9 cellular contexts compared by ENCODE assay signal in the genomic region with DNA sequence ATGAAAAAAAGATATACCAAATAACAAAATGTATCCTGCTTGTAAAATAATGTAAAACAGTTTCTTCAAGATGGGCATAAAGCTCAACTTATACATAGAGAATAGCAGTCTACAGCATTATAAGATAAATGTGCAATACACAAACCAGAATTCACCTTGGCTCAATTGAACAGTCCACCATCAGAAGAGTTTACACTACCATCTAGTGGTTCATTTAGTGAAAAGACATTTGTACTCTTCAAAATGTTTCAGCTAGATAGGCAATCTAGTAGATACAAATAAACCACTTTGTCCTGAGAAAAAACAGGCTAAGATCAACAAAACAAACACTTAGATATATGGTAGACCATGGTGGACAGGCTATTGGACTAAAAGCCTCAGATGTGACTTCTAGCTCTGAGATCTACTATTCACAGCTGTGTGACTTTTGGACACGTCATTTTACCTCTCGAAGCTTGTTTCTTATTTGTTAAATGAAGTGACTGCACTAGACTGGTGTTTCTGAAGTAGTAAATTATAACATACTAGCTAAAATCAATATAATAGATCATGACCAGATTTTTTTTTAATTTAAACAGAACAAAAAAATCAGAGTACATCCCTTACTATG. TPM values are rescaled to one million over a fixed set of nuclear protein-coding genes. Genes with fewer than 3 reads are reported as not detected.
A peak's percentile ranks its signal among the peaks of the same experiment; 100 is the strongest.
DNase-seq lines count a peak whose midpoint lies in the region; ATAC-seq and TF ChIP-seq lines count a peak whose summit lies in the region.
"Had no signal": no experiment of that assay in that cellular context is flagged by ENCODE, and none has a peak within 500 bp of the region (broad histone marks: within the 10 kb centered on the region; RNA-seq: fewer than 3 reads in every experiment).

No MANE protein-coding gene starts in this region.

- H3K27me3 ChIP-seq in SK-N-SH (ENCODE audit: insufficient read depth) (no peaks in the 10 kb centered on the region; the same call in 1 of the 2 replicates), gastrocnemius medialis (no peaks in the 10 kb centered on the region), H7 (ENCODE audit: control insufficient read depth, insufficient read depth, low read length) (no peaks in the 10 kb centered on the region)

- H3K79me2 ChIP-seq in SK-N-SH (ENCODE audit: insufficient read depth): no peaks in the 10 kb centered on the region

- no peak overlapping the region for H3K27ac ChIP-seq in SK-N-SH (ENCODE audit: low read depth in 2 of 2, low read length in 1 of 2)
- no peak overlapping the region for H3K27ac ChIP-seq in gastrocnemius medialis
- H3K27ac ChIP-seq: neutrophil had no signal

- H3K4me2 ChIP-seq in SK-N-SH: no peak overlapping the region

- no peak for TF ChIP-seq EP300 in SK-N-SH (IDR thresholded peaks at IDR 0.05; ENCODE audit: borderline replicate concordance in 1 of 2, low read depth in 1 of 2, low read length in 1 of 2)

- TF ChIP-seq POLR2A in gastrocnemius medialis (IDR thresholded peaks at IDR 0.05): no peak

- no peak overlapping the region for H3K4me3 ChIP-seq in SK-N-SH (ENCODE audit: low read depth in 2 of 2, low read length in 1 of 2)
- no peak overlapping the region for H3K4me3 ChIP-seq in gastrocnemius medialis
- no peak overlapping the region for H3K4me3 ChIP-seq in H7 (ENCODE audit: insufficient read depth, low read depth, low read length)

- H3K9me3 ChIP-seq in SK-N-SH (no peaks in the 10 kb centered on the region), gastrocnemius medialis (no peaks in the 10 kb centered on the region)
- H3K9me3 ChIP-seq: neutrophil had no signal

- no peaks in the 10 kb centered on the region for H3F3A ChIP-seq in SK-N-SH (replicated peaks; ENCODE audit: insufficient read depth)

- ATAC-seq in gastrocnemius medialis (peak; percentile 54 to 62), GM18861 (IDR thresholded peaks at IDR 0.05; ENCODE audit: unreplicated experiment) (no peak)

- H2AFZ ChIP-seq in SK-N-SH (ENCODE audit: low read depth): no peak overlapping the region

- POLR2A ChIA-PET in SK-N-SH (lab: Yijun Ruan, JAX): no interaction called here

- CTCF ChIA-PET in SK-N-SH (lab: Yijun Ruan, JAX): interaction anchor here (0.6 to 4.8 kb wide), 38 partner anchors 9 to 1120 kb away, joined by 3 to 61 read pairs (median 4); a partner anchor contains a TSS

- in situ Hi-C loops in gastrocnemius medialis (cut with MboI; ENCODE audit: low sequenced_read_pairs in 4 of 4): loop anchor here (5.0 to 25.0 kb wide), 7 partner anchors 109 to 419 kb away; a partner anchor contains a TSS

- peak; percentile 11 for DNase-seq in Daoy (ENCODE audit: low read depth)
- DNase-seq in LHCN-M2 (ENCODE audit: low read depth): peak; percentile 31
- peak; percentile 31 for DNase-seq in SK-N-SH
- DNase-seq in germinal center (ENCODE audit: low spot score): peak; percentile 20
- DNase-seq in gastrocnemius medialis: no peak
- no peak for DNase-seq in H7
- DNase-seq in activated CD8-positive, alpha-beta memory T cell treated with anti-CD3 and anti-CD28 coated beads, Interleukin-2, amount 50 U/mL, for 48 hours: no peak

- no peaks in the 10 kb centered on the region for H3K4me1 ChIP-seq in SK-N-SH (ENCODE audit: control insufficient read depth in 1 of 2, insufficient read depth in 2 of 2, low read depth in 1 of 2, low read length in 1 of 2)
- H3K4me1 ChIP-seq in gastrocnemius medialis: no peaks in the 10 kb centered on the region

- no peak overlapping the region for H3K9ac ChIP-seq in SK-N-SH

- no peaks in the 10 kb centered on the region for H3K9me2 ChIP-seq in SK-N-SH

- intact Hi-C loops in gastrocnemius medialis (cut with DNase I; ENCODE audit: low total_unique reads): loop anchor here (2.0 kb wide), 1 partner anchor 419 kb away; no protein-coding TSS in a partner anchor

- TF ChIP-seq RAD21 in SK-N-SH (IDR thresholded peaks at IDR 0.05; ENCODE audit: low read length): peak; percentile 82

- H3K36me3 ChIP-seq in SK-N-SH (replicated peaks in 1 of 2; ENCODE audit: control insufficient read depth in 1 of 2, insufficient read depth in 2 of 2, low read length in 1 of 2) (no peaks in the 10 kb centered on the region), gastrocnemius medialis (no peaks in the 10 kb centered on the region), H7 (replicated peaks; ENCODE audit: control insufficient read depth, insufficient read depth, low read length) (no peaks in the 10 kb centered on the region)
- H3K36me3 ChIP-seq: neutrophil had no signal

- H4K20me1 ChIP-seq in SK-N-SH (ENCODE audit: insufficient read depth): no peaks in the 10 kb centered on the region

- 63% methylated on average over 2 of the region's 2 CpGs for WGBS in SK-N-SH (ENCODE audit: low lambda C conversion rate)

- peak; percentile 66 for TF ChIP-seq CTCF in SK-N-SH (IDR thresholded peaks at IDR 0.05)
- peak in 4 of 5 experiments; percentile 41 to 56 (median 50) for TF ChIP-seq CTCF in gastrocnemius medialis (IDR thresholded peaks at IDR 0.05 in 4 of 5, conservative IDR thresholded peaks at IDR 0.05 in 1 of 5)

TF ChIP-seq in SK-N-SH, 30 proteins besides CTCF, POLR2A, EP300 and RAD21:
- TF ChIP-seq SMC3 (IDR thresholded peaks at IDR 0.05; ENCODE audit: low read depth, low read length) (peak; percentile 72), POLR2AphosphoS5 (IDR thresholded peaks at IDR 0.05; ENCODE audit: low read depth, low read length) (no peak), FOXM1 (IDR thresholded peaks at IDR 0.05; ENCODE audit: low read depth) (no peak), RFX5 (IDR thresholded peaks at IDR 0.05; ENCODE audit: low read length) (no peak)

RNA-seq across cellular contexts. Expression of a gene that starts 22.1 kb away (rescaled TPM):
- not detected in 2 replicates for total RNA-seq in Daoy (2014; rRNA removed; shearing (Covaris generic))
- total RNA-seq in LHCN-M2 (2014; rRNA removed) (not detected in 2 replicates), gastrocnemius medialis (not detected)
- polyA plus RNA-seq in LHCN-M2 (2012): not detected
- polyA plus RNA-seq in SK-N-SH (2012; rRNA removed): not detected in 2 replicates
- polyA plus RNA-seq in SK-N-SH (2012; cell fraction: cytosol; rRNA removed): not detected in 2 replicates
- polyA plus RNA-seq in SK-N-SH (2012; cell fraction: nucleus; rRNA removed): not detected in 2 replicates
- total RNA-seq in H7 (2014; rRNA removed; shearing (Covaris generic)): 0.15 TPM in 1 of 2 replicates, not detected in the other

Comparison
In these comparisons a context has a peak if more than half of its experiments do, and no peak if none do; other contexts are left out.
1. DNase-seq: peak in Daoy (single experiment), LHCN-M2 (single experiment), SK-N-SH (single experiment) and germinal center (single experiment); none in gastrocnemius medialis (0 of 2), H7 (single experiment) and activated CD8-positive, alpha-beta memory T cell treated with anti-CD3 and anti-CD28 coated beads, Interleukin-2, amount 50 U/mL, for 48 hours (single experiment).